In genomic region chr20:63129991-63130653, GRCh38 we compare ENCODE assay signal across 19 cellular contexts.
DNase-seq lines count a peak whose midpoint lies in the region; ATAC-seq and TF ChIP-seq lines count a peak whose summit lies in the region.
"Had no signal": no experiment of that assay in that cellular context is flagged by ENCODE, and none has a peak within 500 bp of the region (broad histone marks: within the 10 kb centered on the region; RNA-seq: fewer than 3 reads in every experiment).

No MANE protein-coding gene starts in this region.

- no peak overlapping the region for H3K4me3 ChIP-seq in heart left ventricle
- no peak overlapping the region for H3K4me3 ChIP-seq in right atrium auricular region
- H3K4me3 ChIP-seq in dorsolateral prefrontal cortex: no peak overlapping the region
- no peak overlapping the region for H3K4me3 ChIP-seq in lower lobe of right lung
- H3K4me3 ChIP-seq in tibial artery: no peak overlapping the region

- no peaks in the 10 kb centered on the region for H3K36me3 ChIP-seq in heart left ventricle
- H3K36me3 ChIP-seq in right atrium auricular region: no peaks in the 10 kb centered on the region
- no peaks in the 10 kb centered on the region for H3K36me3 ChIP-seq in lower lobe of right lung
- no peaks in the 10 kb centered on the region for H3K36me3 ChIP-seq in tibial artery

- TF ChIP-seq CTCF in heart left ventricle (IDR thresholded peaks at IDR 0.05) (no peak), right atrium auricular region (IDR thresholded peaks at IDR 0.05) (no peak), dorsolateral prefrontal cortex (IDR thresholded peaks at IDR 0.05 in 54 of 56, conservative IDR thresholded peaks at IDR 0.05 in 2 of 56; ENCODE audit: low read depth in 1 of 56, partially characterized antibody in 56 of 56) (no peak), lower lobe of right lung (IDR thresholded peaks at IDR 0.05) (no peak), tibial artery (IDR thresholded peaks at IDR 0.05) (no peak)

- H3K4me1 ChIP-seq in heart left ventricle (no peaks in the 10 kb centered on the region), right atrium auricular region (no peaks in the 10 kb centered on the region), lower lobe of right lung (no peaks in the 10 kb centered on the region), tibial artery (no peaks in the 10 kb centered on the region)

- H3K27me3 ChIP-seq in heart left ventricle: peaks cover 0 to 59% (median 9%) of the 10 kb centered on the region in 9 donors
- H3K27me3 ChIP-seq in right atrium auricular region: no peaks in the 10 kb centered on the region
- peaks cover 0 to 44% (median 4%) of the 10 kb centered on the region in 45 donors for H3K27me3 ChIP-seq in dorsolateral prefrontal cortex
- peaks cover 15% of the 10 kb centered on the region for H3K27me3 ChIP-seq in lower lobe of right lung (ENCODE audit: low read depth)
- peaks cover 0 to 79% of the 10 kb centered on the region in 2 donors for H3K27me3 ChIP-seq in tibial artery

- no peak for TF ChIP-seq POLR2A in heart left ventricle (IDR thresholded peaks at IDR 0.05)

- H3K9me3 ChIP-seq in heart left ventricle: no peaks in the 10 kb centered on the region
- H3K9me3 ChIP-seq in right atrium auricular region: no peaks in the 10 kb centered on the region
- no peaks in the 10 kb centered on the region for H3K9me3 ChIP-seq in lower lobe of right lung
- no peaks in the 10 kb centered on the region for H3K9me3 ChIP-seq in tibial artery

- ATAC-seq in heart left ventricle (peak in 1 of 4 donors; percentile 78), lower lobe of right lung (no peak)
- ATAC-seq: effector memory CD8-positive, alpha-beta T cell; HCT116; SK-N-SH treated with all-trans-retinoic acid at 6 μM for 48 hours had no signal

- 20 to 48% (median 35%) methylated on average over 24 to 28 of the region's 28 CpGs for WGBS in heart left ventricle, 4 donors

- intact Hi-C loops in heart left ventricle (cut with DNase I): no loop called here
- intact Hi-C loops in dorsolateral prefrontal cortex (cut with DNase I): no loop called here
- intact Hi-C loops in lower lobe of right lung (cut with DNase I): no loop called here
- intact Hi-C loops in tibial artery (cut with DNase I; ENCODE audit: low total_unique reads): no loop called here

- DNase-seq in heart left ventricle (peak in 3 of 5 donors; percentile 10 to 29 (median 17)), right atrium auricular region (ENCODE audit: low spot score) (no peak), dorsolateral prefrontal cortex (peak in 6 of 10 donors; percentile 5 to 24 (median 16)), lower lobe of right lung (peak; percentile 36), tibial artery (peak; percentile 5 to 15), HUDEP-2 (lab: John Stamatoyannopoulos, UW; ENCODE audit: unreplicated experiment in 76 of 76) (no peak), NCI-H774 (lab: John Stamatoyannopoulos, UW) (no peak), A172 (ENCODE audit: low spot score) (no peak)
- DNase-seq: activated CD4-positive, alpha-beta T cell treated with anti-CD3 and anti-CD28 coated beads, Interleukin-2, amount 10 ng/mL, durations not matched to agents 24 days and 14 days; activated T-cell treated with anti-CD3 and anti-CD28 coated beads, Interleukin-2, amount 50 U/mL, for 1 hour; Calu3; effector memory CD8-positive, alpha-beta T cell; GF-D8; mammary epithelial cell; NCI-H1930; NCI-H510A treated with DMSO at 0.1 percent for 48 hours; stimulated activated CD4-positive, alpha-beta T cell treated with anti-CD3 and anti-CD28 coated beads, Interleukin-4, amount 100 ng/mL, for 1 hour had no signal

- H3K27ac ChIP-seq in heart left ventricle (no peak overlapping the region), right atrium auricular region (no peak overlapping the region), dorsolateral prefrontal cortex (no peak overlapping the region), lower lobe of right lung (no peak overlapping the region), tibial artery (no peak overlapping the region)

Comparison
In these comparisons a context has a peak if more than half of its experiments do, and no peak if none do; other contexts are left out.
1. DNase-seq: peak in heart left ventricle (3 of 5), dorsolateral prefrontal cortex (6 of 10), lower lobe of right lung (single experiment) and tibial artery (2 of 2); none in right atrium auricular region (single experiment), HUDEP-2 (0 of 76), NCI-H774 (single experiment) and A172 (single experiment).